15 cellular contexts compared by ENCODE assay signal in the genomic region with DNA sequence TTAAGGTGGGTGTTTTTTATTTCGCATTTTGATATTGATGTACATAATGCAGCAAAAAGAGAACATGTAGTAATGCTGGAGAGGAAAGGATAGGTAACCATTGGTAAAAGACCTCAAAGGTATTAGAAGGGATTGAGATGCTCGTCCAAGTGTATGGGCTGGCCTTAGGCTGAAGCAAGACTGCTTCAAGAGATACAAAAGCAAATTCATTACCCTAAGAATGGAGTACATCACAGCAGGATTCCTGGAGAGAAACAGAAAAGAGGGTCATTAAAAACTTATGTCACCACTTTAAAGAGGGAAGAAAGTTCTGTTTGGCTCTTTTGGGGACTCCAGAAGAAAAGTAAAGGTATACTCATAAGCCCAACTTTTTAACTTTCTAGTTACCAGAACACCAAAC.
DNase-seq lines count a peak whose midpoint lies in the region; ATAC-seq and TF ChIP-seq lines count a peak whose summit lies in the region.
"Had no signal": no experiment of that assay in that cellular context is flagged by ENCODE, and none has a peak within 500 bp of the region (broad histone marks: within the 10 kb centered on the region; RNA-seq: fewer than 3 reads in every experiment).

No MANE protein-coding gene starts in this region.

- CTCF ChIA-PET in WTC11 (lab: Charles Lee), result no interaction called here

- POLR2A ChIA-PET in WTC11 (lab: Charles Lee), result no interaction called here

- no peaks in the 10 kb centered on the region for H3K9me3 Mint-ChIP-seq in stimulated activated naive CD8-positive, alpha-beta T cell treated with anti-CD3 and anti-CD28 coated beads, Interleukin-15, Interleukin-2, amounts not matched to agents 100 ng/mL and 50 ng/mL, for 24 hours
- H3K9me3 Mint-ChIP-seq in WTC11 (peaks cover 6% of the 10 kb centered on the region; the same call in 1 of the 2 replicates), memory B cell (peaks cover 1% of the 10 kb centered on the region)
- H3K9me3 Mint-ChIP-seq: HFFc6 had no signal

- no peaks in the 10 kb centered on the region for H3K27me3 Mint-ChIP-seq in stimulated activated naive CD8-positive, alpha-beta T cell treated with anti-CD3 and anti-CD28 coated beads, Interleukin-15, Interleukin-2, amounts not matched to agents 100 ng/mL and 50 ng/mL, for 24 hours
- H3K27me3 Mint-ChIP-seq in WTC11 (ENCODE audit: low read depth) (peaks cover 9% of the 10 kb centered on the region; the same call in 1 of the 2 replicates), memory B cell (no peaks in the 10 kb centered on the region)

- H3K27ac Mint-ChIP-seq in stimulated activated naive CD8-positive, alpha-beta T cell treated with anti-CD3 and anti-CD28 coated beads, Interleukin-15, Interleukin-2, amounts not matched to agents 100 ng/mL and 50 ng/mL, for 24 hours, result peak overlapping the region; percentile 33
- H3K27ac Mint-ChIP-seq in WTC11, result no peak overlapping the region; the same call in 1 of the 2 replicates
- peak overlapping the region; percentile 51 for H3K27ac Mint-ChIP-seq in memory B cell
- H3K27ac Mint-ChIP-seq: HFFc6 had no signal

- DNase-seq in stimulated activated naive CD8-positive, alpha-beta T cell treated with anti-CD3 and anti-CD28 coated beads, Interleukin-15, Interleukin-2, amounts not matched to agents 100 U/mL and 50 U/mL, for 24 hours, result no peak
- no peak for DNase-seq in WTC11 (ENCODE audit: low spot score)
- no peak for DNase-seq in memory B cell (ENCODE audit: low spot score in 2 of 2)
- DNase-seq in T-helper 2 cell, result no peak
- no peak for DNase-seq in Kasumi-1 (lab: John Stamatoyannopoulos, UW)
- DNase-seq: COR-L47, HFFc6, NCI-H1105 treated with DMSO at 0.1 percent for 48 hours, NCI-H187, NCI-H446, NCI-H748 treated with DMSO at 0.1 percent for 48 hours, SHP77 had no signal

- no peak for TF ChIP-seq CTCF in WTC11 (IDR thresholded peaks at IDR 0.05)

- ATAC-seq in stimulated activated naive CD8-positive, alpha-beta T cell treated with anti-CD3 and anti-CD28 coated beads, Interleukin-15, Interleukin-2, amounts not matched to agents 100 U/mL and 50 U/mL, for 24 hours, result no peak
- ATAC-seq in WTC11, result peak; percentile 95
- ATAC-seq in memory B cell (ENCODE audit: low read depth), result no peak
- ATAC-seq in GM21529 (IDR thresholded peaks at IDR 0.05; ENCODE audit: unreplicated experiment), result no peak
- no peak for ATAC-seq in GM21619 (IDR thresholded peaks at IDR 0.05; ENCODE audit: unreplicated experiment)

- peaks cover 85% of the 10 kb centered on the region for H3K4me1 Mint-ChIP-seq in stimulated activated naive CD8-positive, alpha-beta T cell treated with anti-CD3 and anti-CD28 coated beads, Interleukin-15, Interleukin-2, amounts not matched to agents 100 ng/mL and 50 ng/mL, for 24 hours (ENCODE audit: low read depth)
- H3K4me1 Mint-ChIP-seq in WTC11, result peaks cover 34% of the 10 kb centered on the region
- peaks cover 57% of the 10 kb centered on the region for H3K4me1 Mint-ChIP-seq in memory B cell

- H3K4me3 Mint-ChIP-seq in stimulated activated naive CD8-positive, alpha-beta T cell treated with anti-CD3 and anti-CD28 coated beads, Interleukin-15, Interleukin-2, amounts not matched to agents 100 ng/mL and 50 ng/mL, for 24 hours, result no peak overlapping the region
- H3K4me3 Mint-ChIP-seq in WTC11, result no peak overlapping the region
- H3K4me3 Mint-ChIP-seq in memory B cell, result no peak overlapping the region
- H3K4me3 Mint-ChIP-seq: HFFc6 had no signal

- peaks cover 10% of the 10 kb centered on the region for H3K36me3 Mint-ChIP-seq in stimulated activated naive CD8-positive, alpha-beta T cell treated with anti-CD3 and anti-CD28 coated beads, Interleukin-15, Interleukin-2, amounts not matched to agents 100 ng/mL and 50 ng/mL, for 24 hours (ENCODE audit: low read depth)
- H3K36me3 Mint-ChIP-seq in WTC11 (no peaks in the 10 kb centered on the region), memory B cell (no peaks in the 10 kb centered on the region)

TF ChIP-seq in WTC11, 78 proteins besides CTCF, POLR2A, EP300 and RAD21:
- TF ChIP-seq NFATC4 (CRISPR knock-in tag; IDR thresholded peaks at IDR 0.05) (no peak), ETV6 (CRISPR knock-in tag; IDR thresholded peaks at IDR 0.05) (no peak), ZNF423 (CRISPR knock-in tag; IDR thresholded peaks at IDR 0.05) (no peak), ZNF121 (CRISPR knock-in tag; IDR thresholded peaks at IDR 0.05) (no peak), SOX15 (CRISPR knock-in tag; IDR thresholded peaks at IDR 0.05) (no peak), NR1H2 (CRISPR knock-in tag; IDR thresholded peaks at IDR 0.05) (no peak), ZNF396 (CRISPR knock-in tag; IDR thresholded peaks at IDR 0.05; ENCODE audit: borderline replicate concordance) (no peak)
- TF ChIP-seq, protein P1, sequence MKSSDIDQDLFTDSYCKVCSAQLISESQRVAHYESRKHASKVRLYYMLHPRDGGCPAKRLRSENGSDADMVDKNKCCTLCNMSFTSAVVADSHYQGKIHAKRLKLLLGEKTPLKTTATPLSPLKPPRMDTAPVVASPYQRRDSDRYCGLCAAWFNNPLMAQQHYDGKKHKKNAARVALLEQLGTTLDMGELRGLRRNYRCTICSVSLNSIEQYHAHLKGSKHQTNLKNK (CRISPR knock-in tag; IDR thresholded peaks at IDR 0.05), result no peak
- TF ChIP-seq, protein P2, sequence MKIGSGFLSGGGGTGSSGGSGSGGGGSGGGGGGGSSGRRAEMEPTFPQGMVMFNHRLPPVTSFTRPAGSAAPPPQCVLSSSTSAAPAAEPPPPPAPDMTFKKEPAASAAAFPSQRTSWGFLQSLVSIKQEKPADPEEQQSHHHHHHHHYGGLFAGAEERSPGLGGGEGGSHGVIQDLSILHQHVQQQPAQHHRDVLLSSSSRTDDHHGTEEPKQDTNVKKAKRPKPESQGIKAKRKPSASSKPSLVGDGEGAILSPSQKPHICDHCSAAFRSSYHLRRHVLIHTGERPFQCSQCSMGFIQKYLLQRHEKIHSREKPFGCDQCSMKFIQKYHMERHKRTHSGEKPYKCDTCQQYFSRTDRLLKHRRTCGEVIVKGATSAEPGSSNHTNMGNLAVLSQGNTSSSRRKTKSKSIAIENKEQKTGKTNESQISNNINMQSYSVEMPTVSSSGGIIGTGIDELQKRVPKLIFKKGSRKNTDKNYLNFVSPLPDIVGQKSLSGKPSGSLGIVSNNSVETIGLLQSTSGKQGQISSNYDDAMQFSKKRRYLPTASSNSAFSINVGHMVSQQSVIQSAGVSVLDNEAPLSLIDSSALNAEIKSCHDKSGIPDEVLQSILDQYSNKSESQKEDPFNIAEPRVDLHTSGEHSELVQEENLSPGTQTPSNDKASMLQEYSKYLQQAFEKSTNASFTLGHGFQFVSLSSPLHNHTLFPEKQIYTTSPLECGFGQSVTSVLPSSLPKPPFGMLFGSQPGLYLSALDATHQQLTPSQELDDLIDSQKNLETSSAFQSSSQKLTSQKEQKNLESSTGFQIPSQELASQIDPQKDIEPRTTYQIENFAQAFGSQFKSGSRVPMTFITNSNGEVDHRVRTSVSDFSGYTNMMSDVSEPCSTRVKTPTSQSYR (CRISPR knock-in tag; IDR thresholded peaks at IDR 0.05), result no peak
